In genomic region chr6:44151348-44152108, GRCh38 we compare ENCODE assay signal across 8 cellular contexts. TPM values are rescaled to one million over a fixed set of nuclear protein-coding genes. Genes with fewer than 3 reads are reported as not detected.
DNase-seq lines count a peak whose midpoint lies in the region; ATAC-seq and TF ChIP-seq lines count a peak whose summit lies in the region.

No MANE protein-coding gene starts in this region.

- no peaks in the 10 kb centered on the region for H3K4me1 ChIP-seq in osteoblast (ENCODE audit: insufficient read depth, low read length)
- H3K4me1 ChIP-seq in thoracic aorta (ENCODE audit: control insufficient read depth in 1 of 2, low read depth in 2 of 2) = peaks cover 0 to 3% of the 10 kb centered on the region in 2 donors

- H3K27ac ChIP-seq in osteoblast (ENCODE audit: low read depth, low read length) = no peak overlapping the region
- H3K27ac ChIP-seq in thoracic aorta = no peak overlapping the region

- no peaks in the 10 kb centered on the region for H3K79me2 ChIP-seq in osteoblast (ENCODE audit: insufficient read depth, low read length)

- peaks cover 18% of the 10 kb centered on the region for H4K20me1 ChIP-seq in osteoblast (ENCODE audit: insufficient read depth, low read length)

- H3K4me1 Mint-ChIP-seq in activated T-helper 2 cell treated with anti-CD3 and anti-CD28 coated beads, Interferon-gamma antibody, Interleukin-2, Interleukin-4, amounts not matched to agents 10 μg/mL and 5 μg/mL and 100 μg/mL, durations not matched to agents 14 hours and 24 hours and 36 hours (ENCODE audit: low read depth) = peaks cover 17% of the 10 kb centered on the region

- H3K4me3 Mint-ChIP-seq in activated T-helper 2 cell treated with anti-CD3 and anti-CD28 coated beads, Interferon-gamma antibody, Interleukin-2, Interleukin-4, amounts not matched to agents 10 μg/mL and 5 μg/mL and 100 μg/mL, durations not matched to agents 14 hours and 24 hours and 36 hours (ENCODE audit: low read depth) = no peak overlapping the region

- ATAC-seq in HG03175 (IDR thresholded peaks at IDR 0.05; ENCODE audit: unreplicated experiment) = peak; percentile 81
- ATAC-seq in thoracic aorta (ENCODE audit: insufficient number of reproducible peaks, low FRiP score, low read depth) = no peak

- H3K27me3 ChIP-seq in osteoblast (ENCODE audit: insufficient read depth, low read length) (no peaks in the 10 kb centered on the region), thoracic aorta (replicated peaks; ENCODE audit: insufficient read depth) (no peaks in the 10 kb centered on the region)

- H3K9me3 Mint-ChIP-seq in activated T-helper 2 cell treated with anti-CD3 and anti-CD28 coated beads, Interferon-gamma antibody, Interleukin-2, Interleukin-4, amounts not matched to agents 10 μg/mL and 5 μg/mL and 100 μg/mL, durations not matched to agents 14 hours and 24 hours and 36 hours = no peaks in the 10 kb centered on the region

- no peak overlapping the region for H3K4me2 ChIP-seq in osteoblast (ENCODE audit: insufficient read depth, low read length)

- H3K4me3 ChIP-seq in foreskin fibroblast (ENCODE audit: low read depth in 1 of 2, low read length in 2 of 2) (no peak overlapping the region), osteoblast (ENCODE audit: insufficient read depth, low read length) (no peak overlapping the region), thoracic aorta (no peak overlapping the region)

- H3K27ac Mint-ChIP-seq in activated T-helper 2 cell treated with anti-CD3 and anti-CD28 coated beads, Interferon-gamma antibody, Interleukin-2, Interleukin-4, amounts not matched to agents 10 μg/mL and 5 μg/mL and 100 μg/mL, durations not matched to agents 14 hours and 24 hours and 36 hours = no peak overlapping the region

- H3K36me3 Mint-ChIP-seq in activated T-helper 2 cell treated with anti-CD3 and anti-CD28 coated beads, Interferon-gamma antibody, Interleukin-2, Interleukin-4, amounts not matched to agents 10 μg/mL and 5 μg/mL and 100 μg/mL, durations not matched to agents 14 hours and 24 hours and 36 hours (ENCODE audit: low read depth) = peaks cover 14% of the 10 kb centered on the region

- H3K9me3 ChIP-seq in osteoblast (ENCODE audit: low read depth, low read length) = no peaks in the 10 kb centered on the region
- H3K9me3 ChIP-seq in thoracic aorta = no peaks in the 10 kb centered on the region

- H3K36me3 ChIP-seq in osteoblast (ENCODE audit: insufficient read depth, low read length) (peaks cover 32% of the 10 kb centered on the region), thoracic aorta (peaks cover 21% of the 10 kb centered on the region)

- intact Hi-C loops in activated T-helper 2 cell treated with anti-CD3 and anti-CD28 coated beads, Interferon-gamma antibody, Interleukin-2, Interleukin-4, amounts not matched to agents 10 μg/mL and 5 μg/mL and 100 μg/mL, durations not matched to agents 14 hours and 24 hours and 36 hours (cut with micrococcal nuclease) = loop anchor here (1.0 kb wide), 1 partner anchor 55 kb away; no protein-coding TSS in a partner anchor

- H2AFZ ChIP-seq in osteoblast (ENCODE audit: low read length) = no peak overlapping the region

- DNase-seq in NCI-H2029 (lab: John Stamatoyannopoulos, UW) (peak; percentile 64), NCI-H2029 treated with DMSO at 0.1 percent for 48 hours (lab: John Stamatoyannopoulos, UW) (no peak), RPMI7951 (ENCODE audit: low read depth) (peak; percentile 49), foreskin fibroblast (peak; percentile 62 to 84), osteoblast (ENCODE audit: insufficient read length, low spot score, missing footprints) (peak; percentile 98), thoracic aorta (ENCODE audit: low spot score) (no peak)
- peak; percentile 73 for DNase-seq in activated T-helper 2 cell treated with anti-CD3 and anti-CD28 coated beads, Interferon-gamma antibody, Interleukin-2, Interleukin-4, amounts not matched to agents 10 μg/mL and 5 μg/mL and 100 μg/mL, durations not matched to agents 14 hours and 24 hours and 36 hours (ENCODE audit: low spot score)

- TF ChIP-seq CTCF in foreskin fibroblast (IDR thresholded peaks at IDR 0.05; ENCODE audit: low read depth, low read length) = peak; percentile 98
- peak; percentile 93 for TF ChIP-seq CTCF in osteoblast (IDR thresholded peaks at IDR 0.05; ENCODE audit: extremely low read depth, low read depth, low read length)
- peak; percentile 100 for TF ChIP-seq CTCF in thoracic aorta (IDR thresholded peaks at IDR 0.05)

- H3K27me3 Mint-ChIP-seq in activated T-helper 2 cell treated with anti-CD3 and anti-CD28 coated beads, Interferon-gamma antibody, Interleukin-2, Interleukin-4, amounts not matched to agents 10 μg/mL and 5 μg/mL and 100 μg/mL, durations not matched to agents 14 hours and 24 hours and 36 hours (ENCODE audit: low read depth) = no peaks in the 10 kb centered on the region

RNA-seq across cellular contexts. Expression of gene CAPN11, which starts 7.1 kb away (rescaled TPM):
- not detected in 2 replicates for total RNA-seq in RPMI7951 (2014; rRNA removed; shearing (Covaris generic))
- 0.09 and 0.30 TPM in 2 replicates for total RNA-seq in activated T-helper 2 cell treated with anti-CD3 and anti-CD28 coated beads, Interferon-gamma antibody, Interleukin-2, Interleukin-4, amounts not matched to agents 10 μg/mL and 5 μg/mL and 100 μg/mL, durations not matched to agents 14 hours and 24 hours and 36 hours
- total RNA-seq in osteoblast (not detected in 2 replicates), thoracic aorta (not detected)

RNA-seq across cellular contexts. Expression of gene TMEM63B, which starts 24.2 kb away (rescaled TPM):
- total RNA-seq in RPMI7951 (2014; rRNA removed; shearing (Covaris generic)) = 20.8 and 23.6 TPM in 2 replicates
- total RNA-seq in activated T-helper 2 cell treated with anti-CD3 and anti-CD28 coated beads, Interferon-gamma antibody, Interleukin-2, Interleukin-4, amounts not matched to agents 10 μg/mL and 5 μg/mL and 100 μg/mL, durations not matched to agents 14 hours and 24 hours and 36 hours = 20.3 and 23.6 TPM in 2 replicates
- total RNA-seq in osteoblast (32.7 and 36.6 TPM in 2 replicates), thoracic aorta (10 to 100 TPM; 21.9 to 43.4 TPM)

RNA-seq across cellular contexts. Expression of gene MRPL14, which starts 24.3 kb away (rescaled TPM):
- total RNA-seq in RPMI7951 (2014; rRNA removed; shearing (Covaris generic)) = 104 and 109 TPM in 2 replicates
- total RNA-seq in activated T-helper 2 cell treated with anti-CD3 and anti-CD28 coated beads, Interferon-gamma antibody, Interleukin-2, Interleukin-4, amounts not matched to agents 10 μg/mL and 5 μg/mL and 100 μg/mL, durations not matched to agents 14 hours and 24 hours and 36 hours = 67.3 and 70.3 TPM in 2 replicates
- 47.7 and 49.9 TPM in 2 replicates for total RNA-seq in osteoblast
- total RNA-seq in thoracic aorta = 10 to 100 TPM; 31.0 to 32.4 TPM

Comparison
In these comparisons a context has a peak if more than half of its experiments do, and no peak if none do; other contexts are left out.
1. DNase-seq: peak in NCI-H2029 (single experiment), RPMI7951 (single experiment), activated T-helper 2 cell treated with anti-CD3 and anti-CD28 coated beads, Interferon-gamma antibody, Interleukin-2, Interleukin-4, amounts not matched to agents 10 μg/mL and 5 μg/mL and 100 μg/mL, durations not matched to agents 14 hours and 24 hours and 36 hours (single experiment), foreskin fibroblast (2 of 2) and osteoblast (single experiment); none in NCI-H2029 treated with DMSO at 0.1 percent for 48 hours (single experiment) and thoracic aorta (single experiment).
2. Peak in every context shown above with its lines, with median percentiles within 50 percentile points of each other: CTCF ChIP-seq.